In the genomic region with DNA sequence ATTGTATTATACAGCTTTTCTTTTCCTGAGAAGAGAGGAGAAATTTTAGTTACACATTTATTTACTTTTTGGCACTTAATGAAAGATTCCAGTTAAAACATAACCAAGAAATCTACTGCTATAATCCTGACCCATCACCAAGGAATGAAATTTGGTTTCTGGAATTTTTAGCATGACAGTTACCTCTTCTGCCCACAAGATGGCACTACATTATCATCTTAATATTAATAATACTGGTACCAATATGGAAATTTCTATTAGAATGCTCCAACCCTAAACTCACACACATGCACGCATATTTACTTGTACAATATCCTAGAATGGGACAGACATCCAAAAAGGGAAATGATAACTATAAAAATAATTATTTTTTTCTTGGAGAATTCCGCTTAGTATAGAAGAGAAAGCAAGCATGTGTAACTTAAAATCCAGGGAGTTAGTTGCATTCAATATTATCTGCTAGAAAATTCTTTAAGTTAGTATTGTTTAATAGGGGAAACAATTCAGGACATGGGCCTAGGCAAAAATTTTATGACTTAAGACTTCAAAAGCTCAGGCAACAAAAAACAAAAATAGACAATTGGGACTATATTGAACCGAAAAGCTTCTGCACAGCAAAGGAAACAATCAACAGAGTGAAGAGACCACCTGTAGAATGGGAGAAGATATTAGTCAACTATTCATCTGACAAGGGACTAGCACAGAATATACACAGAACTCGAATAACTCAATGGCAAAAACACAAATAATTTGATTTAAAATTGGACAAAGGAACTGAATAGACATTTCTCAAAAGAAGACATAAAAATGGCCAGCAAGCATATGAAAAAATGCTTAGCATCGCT, we compare ENCODE assay signal across 8 cellular contexts. TPM values are rescaled to one million over a fixed set of nuclear protein-coding genes. Genes with fewer than 3 reads are reported as not detected.
DNase-seq lines count a peak whose midpoint lies in the region; ATAC-seq, FAIRE-seq and TF ChIP-seq lines count a peak whose summit lies in the region.

No MANE protein-coding gene starts in this region.

- H4K20me1 ChIP-seq in astrocyte (ENCODE audit: insufficient read depth, low read length), result no peaks in the 10 kb centered on the region

- ATAC-seq in GM18520 (IDR thresholded peaks at IDR 0.05; ENCODE audit: unreplicated experiment), result no peak

- no peaks in the 10 kb centered on the region for H3K36me3 ChIP-seq in astrocyte (ENCODE audit: insufficient read depth, low read length)

- peak; percentile 45 for DNase-seq in CD1c-positive myeloid dendritic cell (ENCODE audit: extremely low spot score)
- peak; percentile 5 for DNase-seq in HFFc6
- DNase-seq in astrocyte (ENCODE audit: low read depth), result no peak
- peak; percentile 11 to 24 for DNase-seq in lung microvascular endothelial cell (ENCODE audit: low read depth in 2 of 2)
- no peak for DNase-seq in occipital lobe (lab: John Stamatoyannopoulos, UW)
- no peak for DNase-seq in NCI-H748 (lab: John Stamatoyannopoulos, UW; ENCODE audit: unreplicated experiment)
- DNase-seq in hippocampal formation (lab: John Stamatoyannopoulos, UW), result no peak

- peak; percentile 88 for TF ChIP-seq CTCF in HFFc6 (IDR thresholded peaks at IDR 0.05)
- TF ChIP-seq CTCF in astrocyte (IDR thresholded peaks at IDR 0.05; ENCODE audit: insufficient read depth, low read depth, low read length), result peak; percentile 51

- no peaks in the 10 kb centered on the region for H3K36me3 Mint-ChIP-seq in HFFc6 (ENCODE audit: low read depth)
- H3K36me3 Mint-ChIP-seq in astrocyte (ENCODE audit: low read depth, unreplicated experiment), result no peaks in the 10 kb centered on the region

- H3K9ac ChIP-seq in astrocyte (ENCODE audit: low read length), result no peak overlapping the region

- H3K9me3 Mint-ChIP-seq in HFFc6 (no peaks in the 10 kb centered on the region), astrocyte (ENCODE audit: unreplicated experiment) (no peaks in the 10 kb centered on the region)

- peaks cover 3% of the 10 kb centered on the region for H3K27me3 ChIP-seq in astrocyte (ENCODE audit: insufficient read depth, low read length)

- no peaks in the 10 kb centered on the region for H3K9me3 ChIP-seq in astrocyte (ENCODE audit: insufficient read depth, low read depth, low read length)

- H2AFZ ChIP-seq in astrocyte (ENCODE audit: low read depth, low read length), result no peak overlapping the region

- no peak for FAIRE-seq in astrocyte (lab: Jason Lieb, UNC)

- H3K4me3 Mint-ChIP-seq in HFFc6 (no peak overlapping the region), astrocyte (ENCODE audit: unreplicated experiment) (no peak overlapping the region)

- H3K27ac ChIP-seq in astrocyte (ENCODE audit: low read depth, low read length), result no peak overlapping the region

- no peak overlapping the region for H3K27ac Mint-ChIP-seq in HFFc6
- H3K27ac Mint-ChIP-seq in astrocyte (ENCODE audit: unreplicated experiment), result no peak overlapping the region

- peaks cover 8% of the 10 kb centered on the region for H3K4me1 ChIP-seq in astrocyte (ENCODE audit: insufficient read depth, low read length)

- no peaks in the 10 kb centered on the region for H3K79me2 ChIP-seq in astrocyte (ENCODE audit: insufficient read depth, low read length)

- H3K4me3 ChIP-seq in astrocyte (ENCODE audit: insufficient read depth, low read depth, low read length), result no peak overlapping the region

- no peaks in the 10 kb centered on the region for H3K4me1 Mint-ChIP-seq in HFFc6 (ENCODE audit: low read depth)
- peaks cover 15% of the 10 kb centered on the region for H3K4me1 Mint-ChIP-seq in astrocyte (ENCODE audit: low read depth, unreplicated experiment)

- no peak overlapping the region for H3K4me2 ChIP-seq in astrocyte (ENCODE audit: low read length)

- peaks cover 6% of the 10 kb centered on the region; the same call in 1 of the 2 replicates for H3K27me3 Mint-ChIP-seq in HFFc6 (ENCODE audit: insufficient read depth)
- H3K27me3 Mint-ChIP-seq in astrocyte (ENCODE audit: low read depth, unreplicated experiment), result no peaks in the 10 kb centered on the region

RNA-seq across cellular contexts. Expression of gene MAP3K21, which starts 37.4 kb away (rescaled TPM):
- total RNA-seq in HFFc6 (2021; fragmentation: NEBNext Ultra II Directional; extraction: Animal tissue kit (Norgen Biotek cat#: 25700)), result under 1 TPM in 3 of 6 experiments, not detected in 3; 0.06 to 0.09 (median 0.09) TPM
- total RNA-seq in astrocyte, result 2.2 and 2.5 TPM in 2 replicates
- total RNA-seq in lung microvascular endothelial cell, result 0.44 and 0.79 TPM in 2 replicates
- 4.1 TPM for total RNA-seq in occipital lobe

Comparison
In these comparisons a context has a peak if more than half of its experiments do, and no peak if none do; other contexts are left out.
1. DNase-seq: peak in CD1c-positive myeloid dendritic cell (single experiment), HFFc6 (single experiment) and lung microvascular endothelial cell (2 of 2); none in astrocyte (single experiment), occipital lobe (single experiment), NCI-H748 (single experiment) and hippocampal formation (0 of 2).